In genomic region chr13:33525759-33526158, GRCh38 we compare ENCODE assay signal across 1 cellular context.
TF ChIP-seq lines count a peak whose summit lies in the region.

No MANE protein-coding gene starts in this region.

TF ChIP-seq in IMR-90, 13 proteins besides CTCF, POLR2A, EP300 and RAD21 (continued from another document):
- no peak for TF ChIP-seq USF2 (IDR thresholded peaks at IDR 0.05; ENCODE audit: low read depth, low read length)
- TF ChIP-seq FOS (IDR thresholded peaks at IDR 0.05; ENCODE audit: low read depth, low read length), result no peak
- no peak for TF ChIP-seq RCOR1 (IDR thresholded peaks at IDR 0.05; ENCODE audit: insufficient replicate concordance, low read length)
- no peak for TF ChIP-seq CHD1 (IDR thresholded peaks at IDR 0.05; ENCODE audit: low read depth, low read length)
- no peak for TF ChIP-seq RFX5 (IDR thresholded peaks at IDR 0.05; ENCODE audit: low read depth, low read length)
- TF ChIP-seq NFE2L2 (IDR thresholded peaks at IDR 0.05; ENCODE audit: low read depth, low read length), result no peak
- no peak for TF ChIP-seq BHLHE40 (IDR thresholded peaks at IDR 0.05; ENCODE audit: low read depth, low read length)
- TF ChIP-seq MXI1 (IDR thresholded peaks at IDR 0.05; ENCODE audit: borderline replicate concordance, low read depth, low read length), result no peak
